Comparison of ENCODE assay signal across 8 cellular contexts in the genomic region with DNA sequence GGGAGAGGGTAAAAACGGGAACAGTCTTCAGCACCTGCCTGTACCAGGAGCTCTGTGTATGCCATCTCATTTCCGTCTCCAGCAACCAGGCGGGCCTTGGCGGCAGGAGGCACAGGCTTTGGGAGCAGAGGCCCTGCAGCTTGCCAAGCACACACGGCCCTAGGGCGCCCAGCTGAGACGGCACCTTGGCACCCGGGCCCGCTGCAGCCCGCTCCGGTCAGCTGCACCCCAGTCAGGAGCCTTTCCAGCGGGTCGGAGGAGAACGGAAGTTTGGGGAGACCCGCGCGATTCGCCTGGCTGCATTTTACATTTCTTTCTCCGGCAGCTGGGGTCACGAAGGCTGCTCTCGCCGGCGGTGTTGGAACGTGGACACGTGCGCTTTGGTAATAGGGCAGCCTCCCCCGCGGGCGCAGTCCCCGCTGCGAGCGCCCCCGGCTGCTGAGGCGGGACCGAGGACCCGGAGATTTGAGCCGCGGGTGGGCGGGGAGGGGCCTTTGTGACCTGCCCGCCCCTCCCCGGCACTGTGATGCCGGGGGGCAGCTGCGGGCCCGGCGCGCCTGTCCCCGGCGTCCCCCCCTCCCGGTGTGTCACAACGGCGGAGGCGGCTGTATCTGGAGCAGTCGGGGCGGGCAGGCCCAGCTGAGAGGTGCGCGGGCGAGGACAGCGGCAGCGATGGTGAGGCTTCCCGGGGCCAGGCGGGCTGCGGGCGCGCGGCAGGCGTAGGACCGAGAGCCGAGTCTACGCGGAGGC. TPM values are rescaled to one million over a fixed set of nuclear protein-coding genes. Genes with fewer than 3 reads are reported as not detected.
A peak's percentile ranks its signal among the peaks of the same experiment; 100 is the strongest.
DNase-seq lines count a peak whose midpoint lies in the region; ATAC-seq and TF ChIP-seq lines count a peak whose summit lies in the region.

A gene (plus strand): TSS at position 616 of the 750 bp plus-strand sequence. CDS start 57 bp downstream, at position 673.

- H3K27ac ChIP-seq in testis, result no peak within 1 kb of the TSS

- ATAC-seq in activated CD8-positive, alpha-beta T cell treated with anti-CD3 and anti-CD28 coated beads for 36 hours, result peak; percentile 73
- peak; percentile 61 for ATAC-seq in esophagus mucosa
- ATAC-seq in HG03442 (IDR thresholded peaks at IDR 0.05; ENCODE audit: unreplicated experiment), result no peak

- DNase-seq in NCI-H1694 treated with DMSO at 0.1 percent for 48 hours (lab: John Stamatoyannopoulos, UW), result peak; percentile 12
- DNase-seq in NCI-H1694 (lab: John Stamatoyannopoulos, UW), result no peak
- peak; percentile 77 for DNase-seq in NB4 (ENCODE audit: low read depth)
- DNase-seq in activated CD8-positive, alpha-beta T cell treated with anti-CD3 and anti-CD28 coated beads for 36 hours, result peak; percentile 61
- DNase-seq in testis, result peak; percentile 44

- H3K4me3 ChIP-seq in NB4 (ENCODE audit: low read depth, low read length) (peak within 1 kb of the TSS; percentile 63), mucosa of stomach (ENCODE audit: low read length) (no peak within 1 kb of the TSS), testis (peak within 1 kb of the TSS; percentile 47 to 59)

- POLR2A ChIA-PET in activated CD8-positive, alpha-beta T cell treated with anti-CD3 and anti-CD28 coated beads for 36 hours (lab: Charles Lee), result interaction anchor here (0.5 to 0.7 kb wide), 2 partner anchors 32 to 39 kb away, joined by 3 read pairs; a partner anchor contains a TSS

- H3K9me3 Mint-ChIP-seq in activated CD8-positive, alpha-beta T cell treated with anti-CD3 and anti-CD28 coated beads for 36 hours, result peaks cover 12% of the 10 kb centered on the region

- no peaks in the 10 kb centered on the region for H3K36me3 ChIP-seq in mucosa of stomach (ENCODE audit: control insufficient read depth, insufficient read depth, low read length)
- no peaks in the 10 kb centered on the region for H3K36me3 ChIP-seq in testis (ENCODE audit: low read depth, missing control alignments)

- H3K9me3 ChIP-seq in mucosa of stomach (ENCODE audit: control insufficient read depth, low read length) (no peaks in the 10 kb centered on the region), testis (no peaks in the 10 kb centered on the region)

- peaks cover 30% of the 10 kb centered on the region for H3K4me1 Mint-ChIP-seq in activated CD8-positive, alpha-beta T cell treated with anti-CD3 and anti-CD28 coated beads for 36 hours (ENCODE audit: low read depth)

- H3K36me3 Mint-ChIP-seq in activated CD8-positive, alpha-beta T cell treated with anti-CD3 and anti-CD28 coated beads for 36 hours (ENCODE audit: low read depth), result peaks cover 19% of the 10 kb centered on the region

- H3K27me3 ChIP-seq in mucosa of stomach (ENCODE audit: control insufficient read depth, insufficient read depth, low read length) (peaks cover 21% of the 10 kb centered on the region), testis (no peaks in the 10 kb centered on the region)

- H3K4me1 ChIP-seq in mucosa of stomach (ENCODE audit: control insufficient read depth, insufficient read depth, low read length) (peaks cover 14% of the 10 kb centered on the region), testis (peaks cover 12% of the 10 kb centered on the region)

- WGBS in testis, 2 donors, result 0 to 1% methylated on average over 33 to 49 of the region's 70 CpGs

- peaks cover 39% of the 10 kb centered on the region for H3K27me3 Mint-ChIP-seq in activated CD8-positive, alpha-beta T cell treated with anti-CD3 and anti-CD28 coated beads for 36 hours

- CTCF ChIA-PET in activated CD8-positive, alpha-beta T cell treated with anti-CD3 and anti-CD28 coated beads for 36 hours (lab: Charles Lee), result no interaction called here

- TF ChIP-seq CTCF in NB4 (IDR thresholded peaks at IDR 0.05; ENCODE audit: low read depth, low read length) (no peak), testis (IDR thresholded peaks at IDR 0.05) (no peak)
- no peak for TF ChIP-seq CTCF in activated CD8-positive, alpha-beta T cell treated with anti-CD3 and anti-CD28 coated beads for 36 hours (IDR thresholded peaks at IDR 0.05)

- no peak within 1 kb of the TSS for H3K27ac Mint-ChIP-seq in activated CD8-positive, alpha-beta T cell treated with anti-CD3 and anti-CD28 coated beads for 36 hours

- peak within 1 kb of the TSS; percentile 36 for H3K9ac ChIP-seq in mucosa of stomach (ENCODE audit: low read length)

- TF ChIP-seq POLR2A in NB4 (IDR thresholded peaks at IDR 0.05; ENCODE audit: extremely low read depth, insufficient read length) (no peak), testis (IDR thresholded peaks at IDR 0.05) (no peak)

- peak within 1 kb of the TSS; percentile 54 for H3K4me3 Mint-ChIP-seq in activated CD8-positive, alpha-beta T cell treated with anti-CD3 and anti-CD28 coated beads for 36 hours

- intact Hi-C loops in activated CD8-positive, alpha-beta T cell treated with anti-CD3 and anti-CD28 coated beads for 36 hours (cut with micrococcal nuclease), result no loop called here
- intact Hi-C loops in testis (cut with DNase I; ENCODE audit: low total_unique reads), result no loop called here

RNA-seq across cellular contexts. Expression of the gene that starts here (rescaled TPM):
- under 1 TPM; 0.56 to 0.85 TPM for total RNA-seq in activated CD8-positive, alpha-beta T cell treated with anti-CD3 and anti-CD28 coated beads for 36 hours
- total RNA-seq in esophagus mucosa (0.68 TPM), testis (10 to 100 TPM; 17.2 to 60.5 TPM)
- 66.6 TPM for polyA plus RNA-seq in testis (ENCODE audit: insufficient read depth, low read depth, low replicate concordance)

Comparison
In these comparisons a context has a peak if more than half of its experiments do, and no peak if none do; other contexts are left out.
1. RNA of the gene that starts here (total RNA-seq): 17.2 to 60.5 TPM in testis; 0.56 to 0.85 TPM in activated CD8-positive, alpha-beta T cell treated with anti-CD3 and anti-CD28 coated beads for 36 hours and 0.68 TPM in esophagus mucosa (single experiment); every median in the first group is over 4 times any median in the second.
2. Peak in DNase-seq and ATAC-seq in activated CD8-positive, alpha-beta T cell treated with anti-CD3 and anti-CD28 coated beads for 36 hours; RNA of the gene not detected or under 1 TPM.
3. Peak in ATAC-seq in esophagus mucosa; RNA of the gene not detected or under 1 TPM.